Comparison of ENCODE assay signal across 8 cellular contexts in genomic region chr2:45643095-45643494, GRCh38. TPM values are rescaled to one million over a fixed set of nuclear protein-coding genes. Genes with fewer than 3 reads are reported as not detected.
A peak's percentile ranks its signal among the peaks of the same experiment; 100 is the strongest.
DNase-seq lines count a peak whose midpoint lies in the region; ATAC-seq and TF ChIP-seq lines count a peak whose summit lies in the region.

No MANE protein-coding gene starts in this region.

- H3K27ac ChIP-seq in PC-9 (no peak overlapping the region), prostate gland (no peak overlapping the region)

- H3K79me2 ChIP-seq in PC-9 (ENCODE audit: low read depth) = no peaks in the 10 kb centered on the region

- H3K9me3 ChIP-seq in PC-9 (ENCODE audit: insufficient read depth, low read depth) (no peaks in the 10 kb centered on the region; the same call in 1 of the 2 replicates), prostate gland (no peaks in the 10 kb centered on the region)

- H3K27me3 ChIP-seq in PC-9 (ENCODE audit: insufficient read depth, low read depth) (no peaks in the 10 kb centered on the region), prostate gland (replicated peaks; ENCODE audit: insufficient read depth) (no peaks in the 10 kb centered on the region)

- peak overlapping the region; percentile 88 for H2AFZ ChIP-seq in PC-9

- H3K36me3 ChIP-seq in PC-9 (ENCODE audit: low read depth) (no peaks in the 10 kb centered on the region), prostate gland (no peaks in the 10 kb centered on the region)

- CTCF ChIA-PET in PC-9 (lab: Charles Lee) = interaction anchor here (0.6 to 0.8 kb wide), 2 partner anchors 303 to 314 kb away, joined by 3 read pairs; no protein-coding TSS in a partner anchor

- no peaks in the 10 kb centered on the region for H3K9me2 ChIP-seq in PC-9 (ENCODE audit: insufficient read depth)

- 0 out of 2 replicates have a peak, but pooled peaks cover 9% of the 10 kb centered on the region for H3K4me1 ChIP-seq in PC-9 (replicated peaks; ENCODE audit: insufficient read depth)
- H3K4me1 ChIP-seq in prostate gland (replicated peaks) = no peaks in the 10 kb centered on the region

- peak overlapping the region; percentile 97 for H3K4me2 ChIP-seq in PC-9

- BruUV-seq in PC-9 (replicated peaks; lab: Mats Ljungman, UMichigan) = no TSS peak

- no peaks in the 10 kb centered on the region for H3F3A ChIP-seq in PC-9 (ENCODE audit: insufficient read depth, low read depth)

- TF ChIP-seq POLR2A in prostate gland (IDR thresholded peaks at IDR 0.05) = no peak

- TF ChIP-seq CTCF in GM12865 (IDR thresholded peaks at IDR 0.05; ENCODE audit: insufficient read depth, low read depth, low read length, missing control alignments) (no peak), PC-9 (conservative IDR thresholded peaks at IDR 0.05) (no peak), prostate gland (IDR thresholded peaks at IDR 0.05) (no peak)

- DNase-seq in GM12865 (ENCODE audit: low read depth) (no peak), PC-9 (no peak), fibroblast of peridontal ligament (ENCODE audit: extremely low read depth) (peak; percentile 11), prostate gland (ENCODE audit: low spot score) (no peak), globus pallidus (ENCODE audit: low spot score) (no peak), GM19240 (ENCODE audit: insufficient read length, low spot score) (no peak)
- DNase-seq in activated effector memory CD4-positive, alpha-beta T cell treated with Interleukin-2 at 50 U/mL for 16 hours = no peak

- no peak for ATAC-seq in GM21723 (IDR thresholded peaks at IDR 0.05; ENCODE audit: unreplicated experiment)

- WGBS in prostate gland = 29% methylated on average over 11 of the region's 11 CpGs

- POLR2A ChIA-PET in PC-9 (lab: Charles Lee; ENCODE audit: unreplicated experiment) = no interaction called here

- H3K4me3 ChIP-seq in GM12865 (ENCODE audit: low read depth, low read length) (peak overlapping the region; percentile 18), PC-9 (peak overlapping the region; percentile 61), prostate gland (peak overlapping the region; percentile 39 to 41)

- intact Hi-C loops in PC-9 (cut with micrococcal nuclease; ENCODE audit: unreplicated experiment) (loop anchor here (1.0 to 2.0 kb wide), 2 partner anchors 293 to 350 kb away; no protein-coding TSS in a partner anchor), prostate gland (cut with DNase I) (loop anchor here (1.0 to 2.0 kb wide), 2 partner anchors 136 to 293 kb away; no protein-coding TSS in a partner anchor)

- H4K20me1 ChIP-seq in PC-9 (ENCODE audit: insufficient read depth) = no peaks in the 10 kb centered on the region

RNA-seq across cellular contexts. Expression of gene PRKCE, which starts 8.4 kb away (rescaled TPM):
- 21.7 and 24.0 TPM in 2 replicates for total RNA-seq in PC-9 (2021)
- 10 to 100 TPM in 1 of 2 donors, 1 to 10 TPM in 1; 7.2 to 25.4 TPM for total RNA-seq in prostate gland

RNA-seq across cellular contexts. Expression of gene SRBD1, which starts 32.0 kb away (rescaled TPM):
- total RNA-seq in PC-9 (2021) (17.8 and 20.9 TPM in 2 replicates), prostate gland (10 to 100 TPM; 16.5 to 25.9 TPM)
